In genomic region chr14:72790887-72791566, GRCh38 we compare ENCODE assay signal across 24 cellular contexts.
DNase-seq lines count a peak whose midpoint lies in the region; ATAC-seq, FAIRE-seq and TF ChIP-seq lines count a peak whose summit lies in the region.
"Had no signal": no experiment of that assay in that cellular context is flagged by ENCODE, and none has a peak within 500 bp of the region (broad histone marks: within the 10 kb centered on the region; RNA-seq: fewer than 3 reads in every experiment).

No MANE protein-coding gene starts in this region.

- no peak overlapping the region for H3K4me3 Mint-ChIP-seq in activated T-helper 1 cell treated with anti-CD3 and anti-CD28 coated beads, Interleukin-12 subunit alpha, Interleukin-12 subunit beta, Interleukin-2, Interleukin-4 antibody, amounts not matched to agents 30 ng/mL and 10 ng/mL and 1 ng/mL, durations not matched to agents 14 hours and 24 hours and 36 hours
- H3K4me3 Mint-ChIP-seq: activated CD4-positive, alpha-beta T cell treated with anti-CD3 and anti-CD28 coated beads, Interleukin-2, amount 10 ng/mL, durations not matched to agents 7 days and 5 days; activated naive CD8-positive, alpha-beta T cell; H9 had no signal

- H3K27ac Mint-ChIP-seq in activated T-helper 1 cell treated with anti-CD3 and anti-CD28 coated beads, Interleukin-12 subunit alpha, Interleukin-12 subunit beta, Interleukin-2, Interleukin-4 antibody, amounts not matched to agents 30 ng/mL and 10 ng/mL and 1 ng/mL, durations not matched to agents 14 hours and 24 hours and 36 hours: peak overlapping the region; percentile 40
- H3K27ac Mint-ChIP-seq: activated CD4-positive, alpha-beta T cell treated with anti-CD3 and anti-CD28 coated beads, Interleukin-2, amount 10 ng/mL, durations not matched to agents 7 days and 5 days; activated naive CD8-positive, alpha-beta T cell had no signal

- peaks cover 5% of the 10 kb centered on the region for H3K27me3 Mint-ChIP-seq in activated T-helper 1 cell treated with anti-CD3 and anti-CD28 coated beads, Interleukin-12 subunit alpha, Interleukin-12 subunit beta, Interleukin-2, Interleukin-4 antibody, amounts not matched to agents 30 ng/mL and 10 ng/mL and 1 ng/mL, durations not matched to agents 14 hours and 24 hours and 36 hours (ENCODE audit: insufficient read depth)
- H3K27me3 Mint-ChIP-seq: activated CD4-positive, alpha-beta T cell treated with anti-CD3 and anti-CD28 coated beads, Interleukin-2, amount 10 ng/mL, durations not matched to agents 7 days and 5 days; activated naive CD8-positive, alpha-beta T cell had no signal

- TF ChIP-seq CTCF in gastroesophageal sphincter (IDR thresholded peaks at IDR 0.05): no peak

- intact Hi-C loops in activated T-helper 1 cell treated with anti-CD3 and anti-CD28 coated beads, Interleukin-12 subunit alpha, Interleukin-12 subunit beta, Interleukin-2, Interleukin-4 antibody, amounts not matched to agents 30 ng/mL and 10 ng/mL and 1 ng/mL, durations not matched to agents 14 hours and 24 hours and 36 hours (cut with micrococcal nuclease): no loop called here
- intact Hi-C loops in left cardiac atrium (cut with DNase I): no loop called here

- DNase-seq in Ammon's horn (ENCODE audit: low spot score) (peak; percentile 63), left cardiac atrium (peak; percentile 29), nucleus accumbens (lab: John Stamatoyannopoulos, UW) (peak in 32 of 56 donors; percentile 12 to 70 (median 36)), GM12891 (ENCODE audit: insufficient read length, low spot score) (no peak), MV-4-11 (lab: John Stamatoyannopoulos, UW) (no peak)
- no peak for DNase-seq in activated T-helper 1 cell treated with anti-CD3 and anti-CD28 coated beads, Interleukin-12 subunit alpha, Interleukin-12 subunit beta, Interleukin-2, Interleukin-4 antibody, amounts not matched to agents 30 ng/mL and 10 ng/mL and 1 ng/mL, durations not matched to agents 14 hours and 24 hours and 36 hours (ENCODE audit: low spot score)
- DNase-seq: ACHN; activated CD4-positive, alpha-beta T cell treated with anti-CD3 and anti-CD28 coated beads, Interleukin-2, amount 10 ng/mL, durations not matched to agents 7 days and 5 days; CD8-positive, alpha-beta memory T cell; DND-41; H9; KG1; left colon; NCI-H1092 treated with DMSO at 0.1 percent for 48 hours; NCI-H2107; NCI-H526; SK-N-SH; stimulated activated naive CD4-positive, alpha-beta T cell had no signal

- ATAC-seq in left cardiac atrium: peak; percentile 64 to 66
- no peak for ATAC-seq in HG03159 (IDR thresholded peaks at IDR 0.05; ENCODE audit: unreplicated experiment)
- no peak for ATAC-seq in gastroesophageal sphincter
- ATAC-seq: left colon, PC-3 had no signal

- TF ChIP-seq POLR2A in GM12891 (IDR thresholded peaks at IDR 0.05; ENCODE audit: low read depth, low read length) (no peak), gastroesophageal sphincter (IDR thresholded peaks at IDR 0.05) (no peak)

- peaks cover 25% of the 10 kb centered on the region for H3K4me1 Mint-ChIP-seq in activated T-helper 1 cell treated with anti-CD3 and anti-CD28 coated beads, Interleukin-12 subunit alpha, Interleukin-12 subunit beta, Interleukin-2, Interleukin-4 antibody, amounts not matched to agents 30 ng/mL and 10 ng/mL and 1 ng/mL, durations not matched to agents 14 hours and 24 hours and 36 hours (ENCODE audit: low read depth)

- no peak overlapping the region for H3K27ac ChIP-seq in gastroesophageal sphincter
- H3K27ac ChIP-seq: vagina had no signal

- no peak overlapping the region for H3K4me3 ChIP-seq in gastroesophageal sphincter
- H3K4me3 ChIP-seq: vagina had no signal

- no peak for TF ChIP-seq EP300 in gastroesophageal sphincter (IDR thresholded peaks at IDR 0.05)

- no peaks in the 10 kb centered on the region for H3K36me3 Mint-ChIP-seq in activated T-helper 1 cell treated with anti-CD3 and anti-CD28 coated beads, Interleukin-12 subunit alpha, Interleukin-12 subunit beta, Interleukin-2, Interleukin-4 antibody, amounts not matched to agents 30 ng/mL and 10 ng/mL and 1 ng/mL, durations not matched to agents 14 hours and 24 hours and 36 hours (ENCODE audit: low read depth)
- H3K36me3 Mint-ChIP-seq: activated naive CD8-positive, alpha-beta T cell had no signal

- no peaks in the 10 kb centered on the region for H3K9me3 ChIP-seq in gastroesophageal sphincter
- H3K9me3 ChIP-seq: SK-N-SH, vagina had no signal

- H3K9me3 Mint-ChIP-seq in activated T-helper 1 cell treated with anti-CD3 and anti-CD28 coated beads, Interleukin-12 subunit alpha, Interleukin-12 subunit beta, Interleukin-2, Interleukin-4 antibody, amounts not matched to agents 30 ng/mL and 10 ng/mL and 1 ng/mL, durations not matched to agents 14 hours and 24 hours and 36 hours: no peaks in the 10 kb centered on the region
- H3K9me3 Mint-ChIP-seq: activated CD4-positive, alpha-beta T cell treated with anti-CD3 and anti-CD28 coated beads, Interleukin-2, amount 10 ng/mL, durations not matched to agents 7 days and 5 days; CD8-positive, alpha-beta memory T cell; H9 had no signal

- 56 to 100% methylated on average over 3 to 5 of the region's 10 CpGs for WGBS in gastroesophageal sphincter (ENCODE audit: low coverage in 1 of 2), 2 donors

- H3K27me3 ChIP-seq in gastroesophageal sphincter: no peaks in the 10 kb centered on the region
- H3K27me3 ChIP-seq: vagina had no signal

- peaks cover 0 to 32% (median 0%) of the 10 kb centered on the region in 3 donors for H3K4me1 ChIP-seq in gastroesophageal sphincter
- H3K4me1 ChIP-seq: vagina had no signal

- H3K36me3 ChIP-seq in gastroesophageal sphincter: no peaks in the 10 kb centered on the region
- H3K36me3 ChIP-seq: vagina had no signal

- FAIRE-seq in GM12891 (lab: Jason Lieb, UNC): no peak
- FAIRE-seq: TTC549 had no signal

TF ChIP-seq in GM12891, 5 proteins besides CTCF, POLR2A, EP300 and RAD21:
- TF ChIP-seq SPI1 (IDR thresholded peaks at IDR 0.05; ENCODE audit: low read depth, low read length) (no peak), POLR2AphosphoS5 (IDR thresholded peaks at IDR 0.05; ENCODE audit: low read depth, low read length) (no peak), PAX5 (IDR thresholded peaks at IDR 0.05; ENCODE audit: insufficient read depth, low read length, severe bottlenecking) (no peak)

Comparison
In these comparisons a context has a peak if more than half of its experiments do, and no peak if none do; other contexts are left out.
1. DNase-seq: peak in Ammon's horn (single experiment), left cardiac atrium (single experiment) and nucleus accumbens (32 of 56); none in activated T-helper 1 cell treated with anti-CD3 and anti-CD28 coated beads, Interleukin-12 subunit alpha, Interleukin-12 subunit beta, Interleukin-2, Interleukin-4 antibody, amounts not matched to agents 30 ng/mL and 10 ng/mL and 1 ng/mL, durations not matched to agents 14 hours and 24 hours and 36 hours (single experiment), GM12891 (single experiment) and MV-4-11 (single experiment).
2. ATAC-seq: peak in left cardiac atrium (2 of 2); none in HG03159 (single experiment) and gastroesophageal sphincter (single experiment).